30 cellular contexts compared by ENCODE assay signal in the genomic region with DNA sequence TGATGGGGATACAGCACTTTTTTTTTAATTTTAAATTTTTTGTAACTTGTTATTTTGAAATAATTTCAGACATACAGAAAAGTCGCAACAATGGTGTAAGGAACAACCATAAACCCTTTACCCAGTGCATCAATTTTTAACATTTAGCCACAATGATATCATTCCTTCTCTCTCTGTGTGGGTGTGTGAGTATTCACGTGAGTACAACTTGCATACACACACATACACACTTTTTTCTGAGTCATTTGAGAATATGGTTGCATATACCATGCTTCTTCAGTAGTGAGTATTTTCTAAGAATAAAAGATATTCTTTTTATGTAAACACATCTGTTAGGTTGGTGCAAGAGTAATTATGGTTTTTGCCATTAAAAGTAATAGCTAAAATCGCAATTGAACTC.
"Had no signal": no experiment of that assay in that cellular context is flagged by ENCODE, and none has a peak within 500 bp of the region (broad histone marks: within the 10 kb centered on the region; RNA-seq: fewer than 3 reads in every experiment).

No MANE protein-coding gene starts in this region.

- H3K27ac Mint-ChIP-seq: activated CD4-positive, alpha-beta T cell treated with anti-CD3 and anti-CD28 coated beads, Interleukin-2, amount 10 ng/mL, durations not matched to agents 24 days and 14 days; activated CD8-positive, alpha-beta T cell treated with anti-CD3 and anti-CD28 coated beads, Interleukin-2, amount 10 ng/mL, durations not matched to agents 7 days and 5 days; activated naive CD8-positive, alpha-beta T cell treated with anti-CD3 and anti-CD28 coated beads for 36 hours; activated T-cell treated with anti-CD3 and anti-CD28 coated beads, Interleukin-2, amount 50 U/mL, for 24 hours; T-cell had no signal

- H3K4me1 Mint-ChIP-seq: activated naive CD8-positive, alpha-beta T cell treated with anti-CD3 and anti-CD28 coated beads for 36 hours; T-cell had no signal

- ATAC-seq: activated CD8-positive, alpha-beta T cell treated with anti-CD3 and anti-CD28 coated beads, Interleukin-2, amount 10 ng/mL, durations not matched to agents 7 days and 5 days; K562; Right ventricle myocardium inferior; SK-N-SH treated with all-trans-retinoic acid at 6 μM for 48 hours; T-cell had no signal

- H3K9me3 Mint-ChIP-seq: activated CD4-positive, alpha-beta T cell treated with anti-CD3 and anti-CD28 coated beads, Interleukin-2, amount 10 ng/mL, durations not matched to agents 24 days and 14 days; activated naive CD8-positive, alpha-beta T cell treated with anti-CD3 and anti-CD28 coated beads for 36 hours; activated T-cell treated with anti-CD3 and anti-CD28 coated beads, Interleukin-2, amount 50 U/mL, for 24 hours; T-cell had no signal

- H3K27me3 ChIP-seq: brain microvascular endothelial cell, Peyer's patch had no signal

- H3K9me3 ChIP-seq: Peyer's patch had no signal

- H3K27ac ChIP-seq: brain microvascular endothelial cell, Peyer's patch, VCaP had no signal

- H3K4me1 ChIP-seq: Peyer's patch had no signal

- H3K36me3 ChIP-seq: brain microvascular endothelial cell had no signal

- DNase-seq: activated CD4-positive, alpha-beta T cell treated with anti-CD3 and anti-CD28 coated beads for 1 hour; activated CD4-positive, alpha-beta T cell treated with anti-CD3 and anti-CD28 coated beads, Interleukin-2, amount 10 ng/mL, durations not matched to agents 24 days and 14 days; activated CD4-positive, alpha-beta T cell treated with anti-CD3 and anti-CD28 coated beads, Interleukin-2, amount 50 U/mL, for 48 hours; activated CD4-positive, CD25-positive, alpha-beta regulatory T cell; activated CD8-positive, alpha-beta T cell treated with anti-CD3 and anti-CD28 coated beads, Interleukin-2, amount 10 ng/mL, durations not matched to agents 7 days and 5 days; activated effector memory CD4-positive, alpha-beta T cell treated with anti-CD3 and anti-CD28 coated beads, Interleukin-2, amount 50 U/mL, for 16 hours; activated naive CD4-positive, alpha-beta T cell; activated naive CD4-positive, alpha-beta T cell treated with anti-CD3 and anti-CD28 coated beads, Interleukin-2, amount 50 U/mL, for 16 hours; activated naive CD8-positive, alpha-beta T cell treated with anti-CD3 and anti-CD28 coated beads for 36 hours; activated T-cell treated with anti-CD3 and anti-CD28 coated beads, Interleukin-2, amount 50 U/mL, for 24 hours; amniotic stem cell; aorta; brain microvascular endothelial cell; central memory CD4-positive, alpha-beta T cell; NCI-H1092; NCI-H1436 treated with DMSO at 0.1 percent for 48 hours; NCI-H1694 treated with DMSO at 0.1 percent for 48 hours; NCI-H2029; NCI-H345; NCI-H524 treated with DMSO at 0.1 percent for 48 hours; Peyer's patch; RPMI8226; SIG-M5; T-cell; T-helper 2 cell; T-helper 9 cell had no signal

- H3K27me3 Mint-ChIP-seq: activated CD4-positive, alpha-beta T cell treated with anti-CD3 and anti-CD28 coated beads, Interleukin-2, amount 10 ng/mL, durations not matched to agents 24 days and 14 days; activated naive CD8-positive, alpha-beta T cell treated with anti-CD3 and anti-CD28 coated beads for 36 hours; activated T-cell treated with anti-CD3 and anti-CD28 coated beads, Interleukin-2, amount 50 U/mL, for 24 hours; T-cell had no signal

- H3K4me3 Mint-ChIP-seq: activated CD4-positive, alpha-beta T cell treated with anti-CD3 and anti-CD28 coated beads, Interleukin-2, amount 10 ng/mL, durations not matched to agents 24 days and 14 days; activated CD8-positive, alpha-beta T cell treated with anti-CD3 and anti-CD28 coated beads, Interleukin-2, amount 10 ng/mL, durations not matched to agents 7 days and 5 days; activated naive CD8-positive, alpha-beta T cell treated with anti-CD3 and anti-CD28 coated beads for 36 hours; activated T-cell treated with anti-CD3 and anti-CD28 coated beads, Interleukin-2, amount 50 U/mL, for 24 hours; T-cell had no signal

- H3K4me3 ChIP-seq: K562, Peyer's patch had no signal
